8 cellular contexts compared by ENCODE assay signal in the genomic region with DNA sequence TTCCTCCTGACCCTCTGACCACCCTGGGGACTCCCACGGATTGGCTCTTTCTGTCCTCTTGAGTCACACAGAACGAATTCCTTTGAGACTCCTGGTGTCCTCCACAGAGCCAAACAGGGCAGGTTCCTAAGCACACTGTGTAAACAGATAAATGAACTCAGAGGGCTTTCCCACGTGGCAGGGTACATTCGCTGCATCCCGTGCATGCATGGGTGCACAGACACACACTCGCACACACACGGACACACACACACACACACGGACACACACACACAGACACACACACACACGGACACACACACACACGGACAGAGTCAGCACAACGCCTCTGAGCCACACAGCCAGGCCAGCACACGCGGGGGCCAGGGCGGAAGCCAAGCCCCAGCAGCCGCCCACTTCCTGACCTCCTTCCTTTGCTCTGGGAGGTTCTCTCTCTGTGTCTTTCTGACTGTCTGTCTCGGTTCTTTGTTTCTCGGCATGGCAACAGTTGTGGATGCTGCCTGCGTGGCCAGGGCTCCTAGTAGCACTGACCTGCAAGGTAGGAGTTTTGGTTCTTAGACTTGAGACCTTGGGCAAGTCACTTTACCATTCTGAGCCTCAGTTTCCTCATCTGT. TPM values are rescaled to one million over a fixed set of nuclear protein-coding genes. Genes with fewer than 3 reads are reported as not detected.
DNase-seq lines count a peak whose midpoint lies in the region; ATAC-seq, FAIRE-seq and TF ChIP-seq lines count a peak whose summit lies in the region.

No MANE protein-coding gene starts in this region.

- ATAC-seq in HG03378 (IDR thresholded peaks at IDR 0.05; ENCODE audit: unreplicated experiment) (peak; percentile 56), T-helper 17 cell (peak; percentile 75), lung (ENCODE audit: insufficient read depth, low FRiP score) (no peak)

- H3K9me3 Mint-ChIP-seq in brain (no peaks in the 10 kb centered on the region), HFFc6 (no peaks in the 10 kb centered on the region)

- H3K27me3 Mint-ChIP-seq in T-helper 17 cell (no peaks in the 10 kb centered on the region), brain (peaks cover 17% of the 10 kb centered on the region), HFFc6 (ENCODE audit: insufficient read depth) (peaks cover 25% of the 10 kb centered on the region)

- FAIRE-seq in GM19239 (lab: Jason Lieb, UNC): peak; percentile 96

- TF ChIP-seq CTCF in brain (conservative IDR thresholded peaks at IDR 0.05): no peak
- no peak for TF ChIP-seq CTCF in lung (IDR thresholded peaks at IDR 0.05; ENCODE audit: control extremely low read depth, extremely low read depth)
- TF ChIP-seq CTCF in HFFc6 (IDR thresholded peaks at IDR 0.05): no peak

- peaks cover 0 to 6% of the 10 kb centered on the region in 2 donors for H3K4me1 ChIP-seq in lung (ENCODE audit: control insufficient read depth in 2 of 2, insufficient read depth in 2 of 2, low read length in 2 of 2)

- H3K27ac ChIP-seq in lung (ENCODE audit: low read depth in 1 of 2, low read length in 1 of 2): peak overlapping the region in 1 of 2 donors; percentile 75

- no peaks in the 10 kb centered on the region for H3K27me3 ChIP-seq in lung (ENCODE audit: control insufficient read depth, insufficient read depth)

- DNase-seq in AML-193 (lab: John Stamatoyannopoulos, UW) (peak; percentile 66 to 81), GM19239 (ENCODE audit: insufficient read length, low spot score) (peak; percentile 65), T-helper 17 cell (peak; percentile 41 to 57 (median 43)), lung (ENCODE audit: low spot score) (peak; percentile 40), HFFc6 (no peak)
- peak; percentile 56 to 63 for DNase-seq in stimulated activated CD8-positive, alpha-beta memory T cell treated with anti-CD3 and anti-CD28 coated beads, Interleukin-15, amount 100 ng/mL, for 48 hours (ENCODE audit: low read depth in 2 of 2)

- H3K9me3 ChIP-seq in T-helper 17 cell (ENCODE audit: control insufficient read depth, low read length, poor library complexity, severe bottlenecking): no peaks in the 10 kb centered on the region
- no peaks in the 10 kb centered on the region for H3K9me3 ChIP-seq in lung (ENCODE audit: control insufficient read depth in 2 of 2, insufficient read depth in 1 of 2, low read length in 1 of 2)

- peak overlapping the region; percentile 98 for H3K4me3 Mint-ChIP-seq in T-helper 17 cell
- peak overlapping the region in 3 of 5 experiments; percentile 46 to 69 (median 47) for H3K4me3 Mint-ChIP-seq in brain
- no peak overlapping the region for H3K4me3 Mint-ChIP-seq in HFFc6

- peak overlapping the region; percentile 100 for H3K27ac Mint-ChIP-seq in T-helper 17 cell
- H3K27ac Mint-ChIP-seq in brain: peak overlapping the region in 1 of 5 experiments; percentile 59
- H3K27ac Mint-ChIP-seq in HFFc6: no peak overlapping the region

- H3K36me3 Mint-ChIP-seq in T-helper 17 cell (ENCODE audit: low read depth) (peaks cover 3% of the 10 kb centered on the region), brain (no peaks in the 10 kb centered on the region), HFFc6 (ENCODE audit: low read depth) (no peaks in the 10 kb centered on the region)

- H3K4me3 ChIP-seq in lung: peak overlapping the region; percentile 26

- peaks cover 61% of the 10 kb centered on the region for H3K4me1 Mint-ChIP-seq in T-helper 17 cell
- H3K4me1 Mint-ChIP-seq in brain: peaks cover 10% of the 10 kb centered on the region
- peaks cover 6% of the 10 kb centered on the region; the same call in 1 of the 2 replicates for H3K4me1 Mint-ChIP-seq in HFFc6 (ENCODE audit: low read depth)

- no peaks in the 10 kb centered on the region for H3K36me3 ChIP-seq in lung (ENCODE audit: control insufficient read depth in 2 of 2, insufficient read depth in 2 of 2, low read length in 2 of 2)

- 10 to 20% methylated on average over 17 to 18 of the region's 18 CpGs for WGBS in lung, 2 donors

RNA-seq across cellular contexts. Expression of gene CRACR2A, which starts 0.7 kb away (rescaled TPM):
- total RNA-seq in T-helper 17 cell (10 to 100 TPM; 52.8 to 54.8 TPM), lung (10 to 100 TPM in 1 of 2 donors, 1 to 10 TPM in 1; 6.8 to 10.2 TPM)
- polyA plus RNA-seq in brain (ENCODE audit: insufficient read depth, low read depth, low replicate concordance) (0.36 TPM), lung (1 to 10 TPM; 1.4 to 4.1 TPM)
- total RNA-seq in HFFc6 (2021; fragmentation: NEBNext Ultra II Directional; extraction: Animal tissue kit (Norgen Biotek cat#: 25700)): under 1 TPM; 0.13 to 0.37 (median 0.18) TPM

Comparison
In these comparisons a context has a peak if more than half of its experiments do, and no peak if none do; other contexts are left out.
1. RNA of gene CRACR2A, which starts 0.7 kb away (total RNA-seq): 52.8 to 54.8 TPM in T-helper 17 cell and 6.8 to 10.2 TPM in lung; 0.13 to 0.37 TPM in HFFc6; every median in the first group is over 4 times any median in the second.